ENCODE assay signal across 18 cellular contexts in genomic region chr7:825386-825785, GRCh38. TPM values are rescaled to one million over a fixed set of nuclear protein-coding genes. Genes with fewer than 3 reads are reported as not detected.
DNase-seq lines count a peak whose midpoint lies in the region; ATAC-seq and TF ChIP-seq lines count a peak whose summit lies in the region.
"Had no signal": no experiment of that assay in that cellular context is flagged by ENCODE, and none has a peak within 500 bp of the region (broad histone marks: within the 10 kb centered on the region; RNA-seq: fewer than 3 reads in every experiment).

No MANE protein-coding gene starts in this region.

- no peak for TF ChIP-seq POLR2A in stomach (IDR thresholded peaks at IDR 0.05)

- CTCF ChIA-PET in Caco-2 (lab: Charles Lee): no interaction called here

- H3K4me3 Mint-ChIP-seq in glutamatergic neuron (ENCODE audit: unreplicated experiment) (peak overlapping the region; percentile 81), Caco-2 (ENCODE audit: unreplicated experiment) (no peak overlapping the region)
- H3K4me3 Mint-ChIP-seq: CD14-positive monocyte, memory B cell had no signal

- no peaks in the 10 kb centered on the region for H3K9me3 ChIP-seq in ascending aorta
- H3K9me3 ChIP-seq in stomach: no peaks in the 10 kb centered on the region
- no peaks in the 10 kb centered on the region for H3K9me3 ChIP-seq in Caco-2

- WGBS in stomach, 5 donors: 59 to 80% (median 69%) methylated on average over 6 of the region's 6 CpGs

- H3K27me3 Mint-ChIP-seq in glutamatergic neuron (ENCODE audit: unreplicated experiment) (peaks cover 24% of the 10 kb centered on the region), Caco-2 (ENCODE audit: insufficient read depth, unreplicated experiment) (no peaks in the 10 kb centered on the region)
- H3K27me3 Mint-ChIP-seq: activated naive CD4-positive, alpha-beta T cell treated with anti-CD3 and anti-CD28 coated beads, Interleukin-2, amount 50 U/mL, for 24 hours; memory B cell had no signal

- peaks cover 8 to 55% of the 10 kb centered on the region in 2 donors for H3K4me1 ChIP-seq in ascending aorta
- peaks cover 38 to 92% (median 60%) of the 10 kb centered on the region in 4 donors for H3K4me1 ChIP-seq in stomach
- H3K4me1 ChIP-seq in Caco-2: no peaks in the 10 kb centered on the region; the same call in 1 of the 2 replicates

- H3K4me3 ChIP-seq in ascending aorta (no peak overlapping the region), stomach (no peak overlapping the region), Caco-2 (ENCODE audit: low read depth, low read length) (no peak overlapping the region)
- H3K4me3 ChIP-seq: skin epidermis had no signal

- H3K9me3 Mint-ChIP-seq in glutamatergic neuron (ENCODE audit: unreplicated experiment) (peaks cover 33% of the 10 kb centered on the region), Caco-2 (ENCODE audit: unreplicated experiment) (no peaks in the 10 kb centered on the region)
- H3K9me3 Mint-ChIP-seq: activated naive CD4-positive, alpha-beta T cell treated with anti-CD3 and anti-CD28 coated beads, Interleukin-2, amount 50 U/mL, for 24 hours; memory B cell had no signal

- intact Hi-C loops in ascending aorta (cut with DNase I): no loop called here
- intact Hi-C loops in stomach (cut with DNase I; ENCODE audit: low total_unique reads): no loop called here
- intact Hi-C loops in Caco-2 (cut with micrococcal nuclease; ENCODE audit: unreplicated experiment): no loop called here
- intact Hi-C loops in left colon (cut with DNase I, micrococcal nuclease): no loop called here

- H3K4me1 Mint-ChIP-seq in glutamatergic neuron (ENCODE audit: low read depth, unreplicated experiment): peaks cover 73% of the 10 kb centered on the region
- peaks cover 13% of the 10 kb centered on the region for H3K4me1 Mint-ChIP-seq in Caco-2 (ENCODE audit: low read depth, unreplicated experiment)

- TF ChIP-seq EP300 in stomach (IDR thresholded peaks at IDR 0.05): no peak

- H3K36me3 ChIP-seq in ascending aorta (no peaks in the 10 kb centered on the region), stomach (peaks cover 0 to 13% (median 5%) of the 10 kb centered on the region in 4 donors), Caco-2 (ENCODE audit: control insufficient read depth, insufficient read depth, low read length) (peaks cover 4% of the 10 kb centered on the region)

- POLR2A ChIA-PET in Caco-2 (lab: Charles Lee): interaction anchor here (0.7 kb wide), 1 partner anchor 287 kb away, joined by 4 read pairs; no protein-coding TSS in a partner anchor

- DNase-seq in ELR (ENCODE audit: low read depth) (peak; percentile 52), ascending aorta (ENCODE audit: low spot score in 2 of 2) (no peak), glutamatergic neuron (no peak), stomach (no peak), Caco-2 (no peak), left colon (no peak)
- no peak for DNase-seq in activated naive CD4-positive, alpha-beta T cell treated with anti-CD3 and anti-CD28 coated beads, Interleukin-2, amount 50 U/mL, for 16 hours
- DNase-seq in stimulated activated CD4-positive, alpha-beta T cell treated with anti-CD3 and anti-CD28 coated beads, Interleukin-1b, Interleukin-23, amount 100 ng/mL, for 48 hours: no peak
- DNase-seq: activated CD4-positive, CD25-positive, alpha-beta regulatory T cell; Karpas-422; NCI-H1436 treated with DMSO at 0.1 percent for 48 hours; PC-3 had no signal

- H3K27ac Mint-ChIP-seq in glutamatergic neuron (ENCODE audit: unreplicated experiment) (peak overlapping the region; percentile 99), Caco-2 (ENCODE audit: unreplicated experiment) (no peak overlapping the region)
- H3K27ac Mint-ChIP-seq: memory B cell had no signal

- no TSS peak for BruUV-seq in Caco-2 (replicated peaks; lab: Mats Ljungman, UMichigan)

- TF ChIP-seq CTCF in ascending aorta (IDR thresholded peaks at IDR 0.05) (no peak), glutamatergic neuron (IDR thresholded peaks at IDR 0.05; ENCODE audit: partially characterized antibody, unreplicated experiment) (no peak), stomach (IDR thresholded peaks at IDR 0.05) (no peak), Caco-2 (IDR thresholded peaks at IDR 0.05; ENCODE audit: insufficient read depth in 1 of 2, low read depth in 1 of 2, low read length in 1 of 2, severe bottlenecking in 1 of 2, unreplicated experiment in 1 of 2) (no peak)

- H3K27me3 ChIP-seq in ascending aorta (no peaks in the 10 kb centered on the region), stomach (no peaks in the 10 kb centered on the region), Caco-2 (replicated peaks; ENCODE audit: control insufficient read depth, insufficient read depth, low read length) (no peaks in the 10 kb centered on the region)

- no peak for ATAC-seq in left colon
- ATAC-seq: HCT116, PC-3 had no signal

- H3K36me3 Mint-ChIP-seq in glutamatergic neuron (ENCODE audit: unreplicated experiment): no peaks in the 10 kb centered on the region
- peaks cover 30% of the 10 kb centered on the region for H3K36me3 Mint-ChIP-seq in Caco-2 (ENCODE audit: insufficient read depth, unreplicated experiment)

- H3K27ac ChIP-seq in ascending aorta (peak overlapping the region; percentile 67 to 70), stomach (peak overlapping the region in 4 of 5 donors; percentile 26 to 93 (median 62))
- H3K27ac ChIP-seq: HL-60 had no signal

RNA-seq across cellular contexts. Expression of gene SUN1, which starts 6.9 kb away (rescaled TPM):
- 186 TPM for total RNA-seq in ascending aorta
- 879 TPM for total RNA-seq in glutamatergic neuron (ENCODE audit: unreplicated experiment)
- 100 to 1,000 TPM; 103 to 242 (median 159) TPM for total RNA-seq in stomach
- 10 to 100 TPM; 15.9 to 58.9 (median 21.7) TPM for polyA plus RNA-seq in stomach
- total RNA-seq in Caco-2 (2022): 141 and 146 TPM in 2 replicates
- total RNA-seq in left colon: 100 to 1,000 TPM; 149 to 158 TPM

RNA-seq across cellular contexts. Expression of gene GET4, which starts 51.0 kb away (rescaled TPM):
- total RNA-seq in ascending aorta (4.2 TPM), glutamatergic neuron (ENCODE audit: unreplicated experiment) (70.2 TPM), stomach (100 to 1,000 TPM in 1 of 5 donors, 10 to 100 TPM in 4; 22.4 to 140 (median 40.1) TPM), Caco-2 (2022) (124 and 130 TPM in 2 replicates), left colon (10 to 100 TPM; 45.1 to 46.0 TPM)
- polyA plus RNA-seq in stomach: 10 to 100 TPM; 34.4 to 53.2 (median 53.0) TPM
